Comparison of ENCODE assay signal across 9 cellular contexts in the genomic region with DNA sequence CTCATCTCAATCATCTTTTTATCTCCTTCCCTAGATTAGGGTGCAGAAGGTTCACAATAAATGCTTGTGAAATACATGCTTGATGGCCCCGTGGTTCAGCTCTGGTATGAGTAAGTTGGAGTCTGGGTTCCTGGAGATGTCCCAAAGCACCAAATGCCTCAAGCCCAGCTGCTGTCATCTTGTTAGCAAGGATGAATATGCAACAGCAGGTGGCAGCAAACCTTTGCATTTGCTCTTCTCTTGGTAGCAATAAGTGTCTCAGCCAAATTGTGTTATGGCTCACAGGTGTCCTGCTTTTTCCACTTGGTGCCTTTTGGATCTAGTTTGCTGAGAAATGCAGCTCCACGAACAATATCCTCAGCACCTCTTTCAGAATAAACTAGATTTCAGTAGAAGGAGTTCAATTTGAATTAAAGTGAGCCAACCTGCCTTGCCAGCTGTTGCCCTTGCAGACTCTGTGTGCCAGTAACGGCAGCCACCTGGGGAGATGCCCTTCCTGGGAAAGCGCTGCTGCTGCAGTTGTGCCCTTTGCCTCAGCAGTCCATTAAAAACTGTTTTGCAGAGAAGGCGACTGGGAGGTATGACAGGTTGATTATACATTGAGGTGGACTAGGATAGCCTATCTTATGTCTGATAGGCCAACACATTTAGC.
A peak's percentile ranks its signal among the peaks of the same experiment; 100 is the strongest.
DNase-seq lines count a peak whose midpoint lies in the region; ATAC-seq and FAIRE-seq lines count a peak whose summit lies in the region.
"Had no signal": no experiment of that assay in that cellular context is flagged by ENCODE, and none has a peak within 500 bp of the region (broad histone marks: within the 10 kb centered on the region; RNA-seq: fewer than 3 reads in every experiment).

No MANE protein-coding gene starts in this region.

- intact Hi-C loops in Right ventricle myocardium superior (cut with DNase I) (no loop called here), Right ventricle myocardium inferior (cut with DNase I) (loop anchor here (10.0 kb wide), 1 partner anchor 1095 kb away; no protein-coding TSS in a partner anchor)

- ATAC-seq in Right ventricle myocardium superior (ENCODE audit: poor library complexity) = peak; percentile 52
- no peak for ATAC-seq in Right ventricle myocardium inferior
- ATAC-seq in HG03060 (IDR thresholded peaks at IDR 0.05; ENCODE audit: low read depth, unreplicated experiment) = peak; percentile 69

- no peak for DNase-seq in Right ventricle myocardium superior
- DNase-seq in Right ventricle myocardium inferior (ENCODE audit: missing footprints) = no peak
- DNase-seq in NCI-H226 = peak; percentile 60
- peak in 32 of 56 donors; percentile 1 to 68 (median 12) for DNase-seq in amygdala (lab: John Stamatoyannopoulos, UW)
- DNase-seq in iPS DF 19.7 (ENCODE audit: low read depth, low spot score) = peak; percentile 63
- peak; percentile 9 to 15 for DNase-seq in stimulated activated CD4-positive, alpha-beta T cell treated with anti-CD3 and anti-CD28 coated beads, Interleukin-4, amount 100 ng/mL, for 48 hours (ENCODE audit: low read depth in 2 of 2)
- no peak for DNase-seq in RCC 7860 (ENCODE audit: low spot score)

- FAIRE-seq in RCC 7860 (lab: Jason Lieb, UNC) = no peak
- FAIRE-seq: frontal cortex had no signal

Comparison
In these comparisons a context has a peak if more than half of its experiments do, and no peak if none do; other contexts are left out.
1. DNase-seq: peak in NCI-H226 (single experiment), amygdala (32 of 56), iPS DF 19.7 (single experiment) and stimulated activated CD4-positive, alpha-beta T cell treated with anti-CD3 and anti-CD28 coated beads, Interleukin-4, amount 100 ng/mL, for 48 hours (2 of 2); none in Right ventricle myocardium superior (single experiment), Right ventricle myocardium inferior (single experiment) and RCC 7860 (single experiment).